Comparison of ENCODE assay signal across 1 cellular context in genomic region chr15:88537591-88538317, GRCh38.
TF ChIP-seq lines count a peak whose summit lies in the region.

No MANE protein-coding gene starts in this region.

TF ChIP-seq in WTC11, 78 proteins besides CTCF, POLR2A, EP300 and RAD21 (continued from another document):
- TF ChIP-seq, protein P1, sequence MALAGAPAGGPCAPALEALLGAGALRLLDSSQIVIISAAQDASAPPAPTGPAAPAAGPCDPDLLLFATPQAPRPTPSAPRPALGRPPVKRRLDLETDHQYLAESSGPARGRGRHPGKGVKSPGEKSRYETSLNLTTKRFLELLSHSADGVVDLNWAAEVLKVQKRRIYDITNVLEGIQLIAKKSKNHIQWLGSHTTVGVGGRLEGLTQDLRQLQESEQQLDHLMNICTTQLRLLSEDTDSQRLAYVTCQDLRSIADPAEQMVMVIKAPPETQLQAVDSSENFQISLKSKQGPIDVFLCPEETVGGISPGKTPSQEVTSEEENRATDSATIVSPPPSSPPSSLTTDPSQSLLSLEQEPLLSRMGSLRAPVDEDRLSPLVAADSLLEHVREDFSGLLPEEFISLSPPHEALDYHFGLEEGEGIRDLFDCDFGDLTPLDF (CRISPR knock-in tag; IDR thresholded peaks at IDR 0.05): no peak
- TF ChIP-seq JAZF1 (CRISPR knock-in tag; IDR thresholded peaks at IDR 0.05) (no peak), CDX4 (CRISPR knock-in tag; IDR thresholded peaks at IDR 0.05; ENCODE audit: borderline replicate concordance) (no peak), MYBL2 (CRISPR knock-in tag; IDR thresholded peaks at IDR 0.05) (no peak), ZNF219 (CRISPR knock-in tag; IDR thresholded peaks at IDR 0.05; ENCODE audit: borderline replicate concordance) (no peak), ZNF317 (CRISPR knock-in tag; IDR thresholded peaks at IDR 0.05; ENCODE audit: borderline replicate concordance, low read depth) (no peak), ZNF121 (CRISPR knock-in tag; IDR thresholded peaks at IDR 0.05) (no peak), TEAD4 (CRISPR knock-in tag; IDR thresholded peaks at IDR 0.05) (no peak), NR1H2 (CRISPR knock-in tag; IDR thresholded peaks at IDR 0.05) (no peak), SMAD4 (CRISPR knock-in tag; IDR thresholded peaks at IDR 0.05) (no peak)
